11 cellular contexts compared by ENCODE assay signal in genomic region chr5:59744531-59744992, GRCh38.
A peak's percentile ranks its signal among the peaks of the same experiment; 100 is the strongest.
DNase-seq lines count a peak whose midpoint lies in the region; ATAC-seq and TF ChIP-seq lines count a peak whose summit lies in the region.
"Had no signal": no experiment of that assay in that cellular context is flagged by ENCODE, and none has a peak within 500 bp of the region (broad histone marks: within the 10 kb centered on the region; RNA-seq: fewer than 3 reads in every experiment).

No MANE protein-coding gene starts in this region.

- TF ChIP-seq CTCF in fibroblast of mammary gland (conservative IDR thresholded peaks at IDR 0.05; ENCODE audit: control insufficient read depth, insufficient read depth, low read depth, low read length) (no peak), gastrocnemius medialis (IDR thresholded peaks at IDR 0.05 in 4 of 5, conservative IDR thresholded peaks at IDR 0.05 in 1 of 5) (no peak)

- no peak overlapping the region for H3K4me3 ChIP-seq in fibroblast of mammary gland (ENCODE audit: control insufficient read depth, low read depth, low read length)
- H3K4me3 ChIP-seq in gastrocnemius medialis, result no peak overlapping the region

- no peak for TF ChIP-seq POLR2A in gastrocnemius medialis (IDR thresholded peaks at IDR 0.05)

- H3K27me3 ChIP-seq in gastrocnemius medialis, result no peaks in the 10 kb centered on the region

- peaks cover 13 to 19% of the 10 kb centered on the region in 2 donors for H3K4me1 ChIP-seq in gastrocnemius medialis

- H3K9me3 ChIP-seq in gastrocnemius medialis, result no peaks in the 10 kb centered on the region

- in situ Hi-C loops in gastrocnemius medialis (cut with MboI; ENCODE audit: low sequenced_read_pairs in 4 of 4), result no loop called here

- intact Hi-C loops in gastrocnemius medialis (cut with DNase I; ENCODE audit: low total_unique reads), result no loop called here

- H3K27ac ChIP-seq in gastrocnemius medialis, result peak overlapping the region in 2 of 4 donors; percentile 31 to 62

- DNase-seq in HT1080 (ENCODE audit: low read depth) (peak; percentile 96), RKO (ENCODE audit: low spot score) (peak; percentile 15), fibroblast of mammary gland (ENCODE audit: low read depth) (peak; percentile 75), gastrocnemius medialis (no peak), SKM-1 (lab: John Stamatoyannopoulos, UW; ENCODE audit: unreplicated experiment) (no peak), mucosa of gallbladder (ENCODE audit: low spot score) (no peak)
- no peak for DNase-seq in activated CD8-positive, alpha-beta memory T cell treated with anti-CD3 and anti-CD28 coated beads, Interleukin-2, amount 50 U/mL, for 48 hours
- DNase-seq: activated effector memory CD4-positive, alpha-beta T cell treated with anti-CD3 and anti-CD28 coated beads, Interleukin-2, amount 50 U/mL, for 16 hours; small intestine had no signal

- H3K36me3 ChIP-seq in gastrocnemius medialis, result no peaks in the 10 kb centered on the region

- peak; percentile 35 to 52 for ATAC-seq in gastrocnemius medialis
- no peak for ATAC-seq in HG02884 (IDR thresholded peaks at IDR 0.05; ENCODE audit: unreplicated experiment)
- ATAC-seq: HCT116 had no signal

Comparison
In these comparisons a context has a peak if more than half of its experiments do, and no peak if none do; other contexts are left out.
1. DNase-seq: peak in HT1080 (single experiment), RKO (single experiment) and fibroblast of mammary gland (single experiment); none in gastrocnemius medialis (0 of 2), SKM-1 (single experiment), activated CD8-positive, alpha-beta memory T cell treated with anti-CD3 and anti-CD28 coated beads, Interleukin-2, amount 50 U/mL, for 48 hours (single experiment) and mucosa of gallbladder (single experiment).